Comparison of ENCODE assay signal across 13 cellular contexts in the genomic region with DNA sequence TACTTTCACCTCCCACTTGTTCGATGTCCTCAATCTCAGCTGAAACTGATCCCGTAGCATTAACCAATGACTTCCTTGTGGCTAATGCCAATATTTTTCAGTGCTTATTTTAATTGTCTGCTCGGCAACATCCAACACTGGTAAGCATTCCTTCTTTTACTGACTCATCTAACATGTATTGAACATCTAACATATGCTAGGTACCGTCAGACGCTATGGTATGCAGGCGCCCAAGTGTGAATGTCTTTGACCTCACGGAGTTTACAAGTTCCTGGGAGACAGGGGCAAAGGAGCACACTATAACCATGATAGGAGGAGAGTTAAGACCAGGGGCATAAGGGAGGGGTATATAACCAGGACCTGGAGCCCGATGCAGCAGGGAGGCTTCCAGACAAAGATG. TPM values are rescaled to one million over a fixed set of nuclear protein-coding genes. Genes with fewer than 3 reads are reported as not detected.
A peak's percentile ranks its signal among the peaks of the same experiment; 100 is the strongest.
DNase-seq lines count a peak whose midpoint lies in the region; ATAC-seq and TF ChIP-seq lines count a peak whose summit lies in the region.
"Had no signal": no experiment of that assay in that cellular context is flagged by ENCODE, and none has a peak within 500 bp of the region (broad histone marks: within the 10 kb centered on the region; RNA-seq: fewer than 3 reads in every experiment).

No MANE protein-coding gene starts in this region.

- H3K4me1 Mint-ChIP-seq in CD4-positive, alpha-beta T cell (ENCODE audit: low read depth), result peaks cover 40% of the 10 kb centered on the region
- H3K4me1 Mint-ChIP-seq in activated naive CD8-positive, alpha-beta T cell treated with anti-CD3 and anti-CD28 coated beads for 36 hours, result peaks cover 34% of the 10 kb centered on the region
- peaks cover 29 to 58% (median 45%) of the 10 kb centered on the region in 4 donors for H3K4me1 Mint-ChIP-seq in naive thymus-derived CD8-positive, alpha-beta T cell

- no peaks in the 10 kb centered on the region for H3K27me3 ChIP-seq in CD4-positive, alpha-beta T cell (ENCODE audit: control insufficient read depth, insufficient read depth, low read length)
- H3K27me3 ChIP-seq in HCT116 (ENCODE audit: insufficient read depth, low read length) (no peaks in the 10 kb centered on the region), testis (no peaks in the 10 kb centered on the region)

- intact Hi-C loops in CD4-positive, alpha-beta T cell (cut with DNase I, micrococcal nuclease), result loop anchor here in 1 of 2 experiments (10.0 kb wide), 1 partner anchor 1258 kb away; a partner anchor contains a TSS
- intact Hi-C loops in HCT116 (cut with micrococcal nuclease), result no loop called here
- intact Hi-C loops in testis (cut with DNase I; ENCODE audit: low total_unique reads), result no loop called here

- H3K4me1 ChIP-seq in HCT116 (ENCODE audit: control insufficient read depth in 1 of 2, insufficient read depth in 2 of 2, low read length in 2 of 2), result peaks cover 11 to 35% of the 10 kb centered on the region in 2 experiments
- peaks cover 32% of the 10 kb centered on the region for H3K4me1 ChIP-seq in testis

- no peak overlapping the region for H3K9ac ChIP-seq in HCT116 (ENCODE audit: low read length)

- peak overlapping the region; percentile 89 for H3K4me2 ChIP-seq in HCT116 (ENCODE audit: low read length)

- peak overlapping the region; percentile 97 for H3K4me3 Mint-ChIP-seq in CD4-positive, alpha-beta T cell
- peak overlapping the region; percentile 93 for H3K4me3 Mint-ChIP-seq in activated naive CD8-positive, alpha-beta T cell treated with anti-CD3 and anti-CD28 coated beads for 36 hours
- H3K4me3 Mint-ChIP-seq in naive thymus-derived CD8-positive, alpha-beta T cell, result peak overlapping the region; percentile 57 to 97 (median 95)

- H3K36me3 Mint-ChIP-seq in CD4-positive, alpha-beta T cell (ENCODE audit: low read depth), result peaks cover 66% of the 10 kb centered on the region
- H3K36me3 Mint-ChIP-seq in activated naive CD8-positive, alpha-beta T cell treated with anti-CD3 and anti-CD28 coated beads for 36 hours, result peaks cover 14% of the 10 kb centered on the region
- peaks cover 4 to 33% (median 5%) of the 10 kb centered on the region in 3 donors for H3K36me3 Mint-ChIP-seq in naive thymus-derived CD8-positive, alpha-beta T cell

- no peak overlapping the region for H2AFZ ChIP-seq in HCT116 (ENCODE audit: low read depth, low read length, poor library complexity, severe bottlenecking)

- peaks cover 22% of the 10 kb centered on the region for H3K79me2 ChIP-seq in HCT116 (ENCODE audit: insufficient read depth, low read length)

- 84 to 86% methylated on average over 8 of the region's 8 CpGs for WGBS in testis, 2 donors

- H3K36me3 ChIP-seq in HCT116 (ENCODE audit: control insufficient read depth in 1 of 2, insufficient read depth in 2 of 2, low read length in 2 of 2), result peaks cover 8 to 12% of the 10 kb centered on the region in 2 experiments; a peak in 3 of 4 replicates
- no peaks in the 10 kb centered on the region for H3K36me3 ChIP-seq in testis (ENCODE audit: low read depth, missing control alignments)

- no peaks in the 10 kb centered on the region for H3K9me2 ChIP-seq in HCT116 (ENCODE audit: insufficient read depth)

- no TSS peak for BruUV-seq in HCT116 (replicated peaks; lab: Mats Ljungman, UMichigan)

- no peak for TF ChIP-seq CTCF in CD4-positive, alpha-beta T cell (IDR thresholded peaks at IDR 0.05)
- TF ChIP-seq CTCF in HCT116 (IDR thresholded peaks at IDR 0.05 in 2 of 3, conservative IDR thresholded peaks at IDR 0.05 in 1 of 3; ENCODE audit: borderline replicate concordance in 1 of 3, insufficient read depth in 1 of 3, low read depth in 2 of 3, low read length in 2 of 3), result no peak
- TF ChIP-seq CTCF in testis (IDR thresholded peaks at IDR 0.05), result no peak
- TF ChIP-seq CTCF in GM10248 (IDR thresholded peaks at IDR 0.05; ENCODE audit: control extremely low read depth, extremely low read depth, low read depth, missing control alignments), result no peak

- RAD21 ChIA-PET in HCT116 (lab: Charles Lee; ENCODE audit: low non-redundant PET in 1 of 2, low total read pairs in 2 of 2, uncharacterized antibody in 2 of 2, unreplicated experiment in 2 of 2), result no interaction called here

- H3K4me3 ChIP-seq in HCT116 (replicated peaks in 1 of 2; ENCODE audit: low read depth in 1 of 2, low read length in 2 of 2) (no peak overlapping the region), testis (no peak overlapping the region)

- peaks cover 2% of the 10 kb centered on the region for H3K9me3 Mint-ChIP-seq in CD4-positive, alpha-beta T cell
- H3K9me3 Mint-ChIP-seq in activated naive CD8-positive, alpha-beta T cell treated with anti-CD3 and anti-CD28 coated beads for 36 hours, result peaks cover 2% of the 10 kb centered on the region
- H3K9me3 Mint-ChIP-seq in naive thymus-derived CD8-positive, alpha-beta T cell, result peaks cover 0 to 5% (median 0%) of the 10 kb centered on the region in 9 donors

- peaks cover 5% of the 10 kb centered on the region for H3K27me3 Mint-ChIP-seq in CD4-positive, alpha-beta T cell
- peaks cover 5% of the 10 kb centered on the region for H3K27me3 Mint-ChIP-seq in activated naive CD8-positive, alpha-beta T cell treated with anti-CD3 and anti-CD28 coated beads for 36 hours
- H3K27me3 Mint-ChIP-seq in naive thymus-derived CD8-positive, alpha-beta T cell, result peaks cover 0 to 4% (median 0%) of the 10 kb centered on the region in 5 donors

- TF ChIP-seq POLR2A in HCT116 (IDR thresholded peaks at IDR 0.05; ENCODE audit: borderline replicate concordance, extremely low read depth, insufficient read depth, insufficient read length) (no peak), testis (IDR thresholded peaks at IDR 0.05) (no peak)

- POLR2A ChIA-PET in CD4-positive, alpha-beta T cell (lab: Charles Lee), result interaction anchor here (1.2 to 6.3 kb wide), 2 partner anchors 28 to 54 kb away, joined by 4 to 46 read pairs; a partner anchor contains a TSS
- POLR2A ChIA-PET in HCT116 (lab: Charles Lee), result no interaction called here
- POLR2A ChIA-PET in naive thymus-derived CD8-positive, alpha-beta T cell (lab: Charles Lee), result interaction anchor here (0.7 to 5.8 kb wide), 5 partner anchors 9 to 123 kb away, joined by 3 to 82 read pairs (median 9); a partner anchor contains a TSS
- POLR2A ChIA-PET in GM10248 (lab: Yijun Ruan, JAX), result no interaction called here

- TF ChIP-seq RAD21 in HCT116 (IDR thresholded peaks at IDR 0.05; ENCODE audit: low read depth), result no peak

- DNase-seq in CD4-positive, alpha-beta T cell, result no peak
- DNase-seq in HCT116 (ENCODE audit: low read depth, low spot score) (no peak), testis (no peak), GM10248 (ENCODE audit: extremely low spot score) (no peak), AG20443 (ENCODE audit: low spot score) (no peak)
- DNase-seq in activated naive CD8-positive, alpha-beta T cell treated with anti-CD3 and anti-CD28 coated beads for 36 hours, result no peak
- DNase-seq in naive thymus-derived CD8-positive, alpha-beta T cell, result no peak
- DNase-seq: DMS 273 treated with DMSO at 0.1 percent for 48 hours, NCI-H524, SIG-M5 had no signal

- no peaks in the 10 kb centered on the region for H4K20me1 ChIP-seq in HCT116 (ENCODE audit: insufficient read depth)

- ATAC-seq in CD4-positive, alpha-beta T cell (ENCODE audit: poor library complexity), result no peak
- ATAC-seq in HCT116 (no peak), GM21576 (IDR thresholded peaks at IDR 0.05; ENCODE audit: unreplicated experiment) (no peak)
- no peak for ATAC-seq in naive thymus-derived CD8-positive, alpha-beta T cell

- no peaks in the 10 kb centered on the region for H3K9me3 ChIP-seq in CD4-positive, alpha-beta T cell (ENCODE audit: control insufficient read depth, low read length)
- H3K9me3 ChIP-seq in HCT116 (ENCODE audit: control insufficient read depth in 1 of 2, insufficient read depth in 1 of 2, low read depth in 1 of 2, low read length in 2 of 2) (no peaks in the 10 kb centered on the region), testis (no peaks in the 10 kb centered on the region)

- H3K27ac ChIP-seq in CD4-positive, alpha-beta T cell (ENCODE audit: low read depth, low read length), result no peak overlapping the region
- no peak overlapping the region for H3K27ac ChIP-seq in HCT116 (ENCODE audit: low read depth, low read length)
- H3K27ac ChIP-seq in testis, result no peak overlapping the region
- H3K27ac ChIP-seq: skin epidermis had no signal

- CTCF ChIA-PET in CD4-positive, alpha-beta T cell (lab: Charles Lee), result interaction anchor here (1.6 to 4.2 kb wide), 2 partner anchors 31 to 43 kb away, joined by 3 to 24 read pairs; no protein-coding TSS in a partner anchor
- CTCF ChIA-PET in HCT116 (lab: Charles Lee), result no interaction called here
- CTCF ChIA-PET in GM10248 (lab: Yijun Ruan, JAX), result interaction anchor here (5.4 to 5.6 kb wide), 2 partner anchors 21 to 31 kb away, joined by 22 to 37 read pairs; no protein-coding TSS in a partner anchor

- H3K27ac Mint-ChIP-seq in CD4-positive, alpha-beta T cell, result peak overlapping the region; percentile 94
- no peak overlapping the region for H3K27ac Mint-ChIP-seq in activated naive CD8-positive, alpha-beta T cell treated with anti-CD3 and anti-CD28 coated beads for 36 hours
- H3K27ac Mint-ChIP-seq in naive thymus-derived CD8-positive, alpha-beta T cell, result peak overlapping the region in 8 of 10 donors; percentile 22 to 99 (median 90)

RNA-seq across cellular contexts. Expression of a gene that starts 1.7 kb away (rescaled TPM):
- total RNA-seq in CD4-positive, alpha-beta T cell, result 10 to 100 TPM; 52.7 to 58.4 TPM
- total RNA-seq in HCT116 (2021; ENCODE audit: unreplicated experiment) (42.1 TPM), testis (10 to 100 TPM; 55.5 to 59.4 TPM)
- polyA plus RNA-seq in HCT116 (2012), result 32.8 and 37.7 TPM in 2 replicates
- total RNA-seq in activated naive CD8-positive, alpha-beta T cell treated with anti-CD3 and anti-CD28 coated beads for 36 hours, result 10 to 100 TPM; 47.5 to 48.8 TPM
- 10 to 100 TPM; 47.6 to 48.8 TPM for total RNA-seq in naive thymus-derived CD8-positive, alpha-beta T cell
- polyA plus RNA-seq in naive thymus-derived CD8-positive, alpha-beta T cell, result 10 to 100 TPM; 61.7 to 65.8 (median 63.6) TPM
- polyA plus RNA-seq in testis (ENCODE audit: insufficient read depth, low read depth, low replicate concordance), result 67.5 TPM

RNA-seq across cellular contexts. Expression of a gene that starts 4.3 kb away (rescaled TPM):
- 1 to 10 TPM; 1.9 to 2.0 TPM for total RNA-seq in CD4-positive, alpha-beta T cell
- 6.7 TPM for total RNA-seq in HCT116 (2021; ENCODE audit: unreplicated experiment)
- 4.6 and 6.1 TPM in 2 replicates for polyA plus RNA-seq in HCT116 (2012)
- 10 to 100 TPM in 1 of 2 experiments, 1 to 10 TPM in 1; 9.5 to 10.0 TPM for total RNA-seq in activated naive CD8-positive, alpha-beta T cell treated with anti-CD3 and anti-CD28 coated beads for 36 hours
- total RNA-seq in naive thymus-derived CD8-positive, alpha-beta T cell, result 1 to 10 TPM; 7.2 to 7.5 TPM
- polyA plus RNA-seq in naive thymus-derived CD8-positive, alpha-beta T cell, result 10 to 100 TPM in 1 of 3 donors, 1 to 10 TPM in 2; 7.1 to 12.1 (median 8.5) TPM
- total RNA-seq in testis, result 10 to 100 TPM; 28.2 to 45.1 TPM
- polyA plus RNA-seq in testis (ENCODE audit: insufficient read depth, low read depth, low replicate concordance), result 23.2 TPM

RNA-seq across cellular contexts. Expression of a gene that starts 6.9 kb away (rescaled TPM):
- 1 to 10 TPM; 1.2 to 1.6 TPM for total RNA-seq in CD4-positive, alpha-beta T cell
- total RNA-seq in HCT116 (2021; ENCODE audit: unreplicated experiment) (38.7 TPM), testis (1 to 10 TPM; 8.2 to 8.5 TPM)
- 39.8 and 41.0 TPM in 2 replicates for polyA plus RNA-seq in HCT116 (2012)
- total RNA-seq in activated naive CD8-positive, alpha-beta T cell treated with anti-CD3 and anti-CD28 coated beads for 36 hours, result 1 to 10 TPM; 1.5 to 1.6 TPM
- 1 to 10 TPM; 7.6 to 8.0 TPM for total RNA-seq in naive thymus-derived CD8-positive, alpha-beta T cell
- polyA plus RNA-seq in naive thymus-derived CD8-positive, alpha-beta T cell, result 1 to 10 TPM; 2.7 to 6.5 (median 3.7) TPM
- 4.7 TPM for polyA plus RNA-seq in testis (ENCODE audit: insufficient read depth, low read depth, low replicate concordance)

RNA-seq across cellular contexts. Expression of a gene that starts 26.3 kb away (rescaled TPM):
- total RNA-seq in CD4-positive, alpha-beta T cell, result 1 to 10 TPM; 3.3 to 3.4 TPM
- total RNA-seq in HCT116 (2021; ENCODE audit: unreplicated experiment), result 0.32 TPM
- polyA plus RNA-seq in HCT116 (2012), result not detected in 2 replicates
- 10 to 100 TPM; 11.0 to 11.9 TPM for total RNA-seq in activated naive CD8-positive, alpha-beta T cell treated with anti-CD3 and anti-CD28 coated beads for 36 hours
- 10 to 100 TPM; 37.0 to 41.3 TPM for total RNA-seq in naive thymus-derived CD8-positive, alpha-beta T cell
- 100 to 1,000 TPM in 2 of 3 donors, 10 to 100 TPM in 1; 43.8 to 128 (median 114) TPM for polyA plus RNA-seq in naive thymus-derived CD8-positive, alpha-beta T cell
- 1 to 10 TPM; 3.9 to 6.4 TPM for total RNA-seq in testis
- 35.5 TPM for polyA plus RNA-seq in testis (ENCODE audit: insufficient read depth, low read depth, low replicate concordance)
- total RNA-seq: endothelial cell of umbilical vein had no signal

RNA-seq across cellular contexts. Expression of a gene that starts 28.4 kb away (rescaled TPM):
- total RNA-seq in CD4-positive, alpha-beta T cell, result 1 to 10 TPM; 9.7 TPM
- 39.7 TPM for total RNA-seq in HCT116 (2021; ENCODE audit: unreplicated experiment)
- 24.1 and 26.8 TPM in 2 replicates for polyA plus RNA-seq in HCT116 (2012)
- 1 to 10 TPM; 8.1 to 9.0 TPM for total RNA-seq in activated naive CD8-positive, alpha-beta T cell treated with anti-CD3 and anti-CD28 coated beads for 36 hours
- 10 to 100 TPM; 12.9 to 13.9 TPM for total RNA-seq in naive thymus-derived CD8-positive, alpha-beta T cell
- 1 to 10 TPM; 1.4 to 3.9 (median 2.3) TPM for polyA plus RNA-seq in naive thymus-derived CD8-positive, alpha-beta T cell
- total RNA-seq in testis, result 1 to 10 TPM; 1.6 to 3.1 TPM
- polyA plus RNA-seq in testis (ENCODE audit: insufficient read depth, low read depth, low replicate concordance), result 1.2 TPM

Comparison
In these comparisons a context has a peak if more than half of its experiments do, and no peak if none do; other contexts are left out.
1. POLR2A ChIA-PET loops: an anchor here in CD4-positive, alpha-beta T cell (1.2 to 6.3 kb wide) and naive thymus-derived CD8-positive, alpha-beta T cell (0.7 to 5.8 kb wide); none called in HCT116 and GM10248.